Comparison of ENCODE assay signal across 1 cellular context in the genomic region with DNA sequence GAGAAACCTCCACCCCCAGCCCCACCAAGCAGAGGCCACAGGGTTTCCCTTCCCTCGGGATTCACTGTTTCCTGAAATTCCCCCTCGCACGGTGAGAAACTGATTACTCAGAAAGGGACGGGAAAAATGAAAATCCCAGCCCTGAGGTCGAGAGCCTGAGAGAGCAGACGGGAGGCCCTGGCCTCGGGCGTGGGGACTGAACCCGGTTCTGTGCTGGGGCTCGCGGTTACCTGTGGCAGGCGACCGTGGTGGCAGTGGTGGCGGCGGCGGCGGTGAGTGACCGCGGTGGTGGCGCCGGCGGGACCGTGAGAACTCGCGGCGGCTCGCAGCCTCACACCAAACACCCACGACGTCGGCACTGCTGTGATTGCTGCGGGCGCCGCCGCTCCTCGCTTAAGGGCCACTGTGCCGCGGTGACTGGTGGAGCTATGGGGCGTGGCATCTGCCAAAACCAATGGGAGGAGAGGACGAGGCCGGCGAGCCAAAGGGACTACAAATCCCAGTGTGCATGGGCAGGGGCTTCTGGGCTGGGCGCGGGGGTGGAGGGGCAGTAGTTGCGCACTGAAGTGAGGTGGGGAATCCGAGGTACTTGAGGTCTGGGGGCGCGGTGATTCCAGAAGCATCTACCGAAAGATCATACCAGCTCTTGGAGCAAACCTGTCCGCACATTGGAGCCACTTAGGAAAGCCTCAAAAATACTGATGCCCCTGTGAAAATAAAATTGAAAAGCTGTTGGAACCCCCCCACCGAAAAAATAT.
TF ChIP-seq lines count a peak whose summit lies in the region.

TSS of gene LGMN (minus strand) at position 369 of the 758 bp plus-strand sequence. CDS start 15,841 bp downstream, outside the sequence.

TF ChIP-seq in GM12878, 131 proteins besides CTCF, POLR2A, EP300 and RAD21 (continued from another document and continues in another):
- TF ChIP-seq, protein P1, sequence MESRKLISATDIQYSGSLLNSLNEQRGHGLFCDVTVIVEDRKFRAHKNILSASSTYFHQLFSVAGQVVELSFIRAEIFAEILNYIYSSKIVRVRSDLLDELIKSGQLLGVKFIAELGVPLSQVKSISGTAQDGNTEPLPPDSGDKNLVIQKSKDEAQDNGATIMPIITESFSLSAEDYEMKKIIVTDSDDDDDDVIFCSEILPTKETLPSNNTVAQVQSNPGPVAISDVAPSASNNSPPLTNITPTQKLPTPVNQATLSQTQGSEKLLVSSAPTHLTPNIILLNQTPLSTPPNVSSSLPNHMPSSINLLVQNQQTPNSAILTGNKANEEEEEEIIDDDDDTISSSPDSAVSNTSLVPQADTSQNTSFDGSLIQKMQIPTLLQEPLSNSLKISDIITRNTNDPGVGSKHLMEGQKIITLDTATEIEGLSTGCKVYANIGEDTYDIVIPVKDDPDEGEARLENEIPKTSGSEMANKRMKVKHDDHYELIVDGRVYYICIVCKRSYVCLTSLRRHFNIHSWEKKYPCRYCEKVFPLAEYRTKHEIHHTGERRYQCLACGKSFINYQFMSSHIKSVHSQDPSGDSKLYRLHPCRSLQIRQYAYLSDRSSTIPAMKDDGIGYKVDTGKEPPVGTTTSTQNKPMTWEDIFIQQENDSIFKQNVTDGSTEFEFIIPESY (IDR thresholded peaks at IDR 0.05): no peak
- TF ChIP-seq, protein P2, sequence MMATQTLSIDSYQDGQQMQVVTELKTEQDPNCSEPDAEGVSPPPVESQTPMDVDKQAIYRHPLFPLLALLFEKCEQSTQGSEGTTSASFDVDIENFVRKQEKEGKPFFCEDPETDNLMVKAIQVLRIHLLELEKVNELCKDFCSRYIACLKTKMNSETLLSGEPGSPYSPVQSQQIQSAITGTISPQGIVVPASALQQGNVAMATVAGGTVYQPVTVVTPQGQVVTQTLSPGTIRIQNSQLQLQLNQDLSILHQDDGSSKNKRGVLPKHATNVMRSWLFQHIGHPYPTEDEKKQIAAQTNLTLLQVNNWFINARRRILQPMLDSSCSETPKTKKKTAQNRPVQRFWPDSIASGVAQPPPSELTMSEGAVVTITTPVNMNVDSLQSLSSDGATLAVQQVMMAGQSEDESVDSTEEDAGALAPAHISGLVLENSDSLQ (IDR thresholded peaks at IDR 0.05): peak; percentile 74
- TF ChIP-seq RCOR1 (conservative IDR thresholded peaks at IDR 0.05; ENCODE audit: low read depth, low read length) (no peak), IKZF2 (IDR thresholded peaks at IDR 0.05) (peak; percentile 87 to 93; a peak in 3 of 4 replicates), RELA (IDR thresholded peaks at IDR 0.05; ENCODE audit: borderline replicate concordance, partially characterized antibody) (no peak), HDAC6 (IDR thresholded peaks at IDR 0.05; ENCODE audit: unreplicated experiment) (no peak), HCFC1 (IDR thresholded peaks at IDR 0.05; ENCODE audit: low read length) (peak; percentile 85), SIN3A (IDR thresholded peaks at IDR 0.05; ENCODE audit: low read depth, low read length) (no peak; the same call in 1 of the 2 replicates), BMI1 (IDR thresholded peaks at IDR 0.05; ENCODE audit: borderline replicate concordance) (no peak), ZZZ3 (IDR thresholded peaks at IDR 0.05; ENCODE audit: control insufficient read depth, insufficient read length, low read depth) (no peak), KDM1A (IDR thresholded peaks at IDR 0.05; ENCODE audit: borderline replicate concordance) (no peak), ETV6 (conservative IDR thresholded peaks at IDR 0.05 in 1 of 2, IDR thresholded peaks at IDR 0.05 in 1 of 2; ENCODE audit: borderline replicate concordance in 1 of 2, low read depth in 1 of 2) (no peak), MYB (IDR thresholded peaks at IDR 0.05; ENCODE audit: borderline replicate concordance, low read depth, low read length) (no peak), SMAD1 (IDR thresholded peaks at IDR 0.05; ENCODE audit: low read depth, partially characterized antibody) (no peak), TCF7 (IDR thresholded peaks at IDR 0.05; ENCODE audit: borderline replicate concordance) (no peak), ESRRA (IDR thresholded peaks at IDR 0.05; ENCODE audit: low read length) (no peak), MLLT1 (IDR thresholded peaks at IDR 0.05) (peak; percentile 83; the same call in 1 of the 2 replicates), NBN (IDR thresholded peaks at IDR 0.05) (peak; percentile 59; the same call in 1 of the 2 replicates), NR2F1 (conservative IDR thresholded peaks at IDR 0.05) (peak; percentile 83), FOS (IDR thresholded peaks at IDR 0.05; ENCODE audit: borderline replicate concordance, extremely low read depth, insufficient read length) (no peak), REST (IDR thresholded peaks at IDR 0.05; ENCODE audit: low read depth, low read length) (no peak), SREBF1 (IDR thresholded peaks at IDR 0.05; ENCODE audit: low read length) (no peak), STAT1 (conservative IDR thresholded peaks at IDR 0.05) (no peak), POU2F2 (IDR thresholded peaks at IDR 0.05; ENCODE audit: borderline replicate concordance, low read depth, low read length) (0 out of 3 replicates have a peak, but pooled peaks have one; percentile 8), IRF4 (IDR thresholded peaks at IDR 0.05; ENCODE audit: low read depth, low read length) (no peak), EZH2 (IDR thresholded peaks at IDR 0.05; ENCODE audit: borderline replicate concordance, control insufficient read depth, low read depth, low read length) (no peak), SPI1 (IDR thresholded peaks at IDR 0.05; ENCODE audit: borderline replicate concordance, insufficient read depth, low read depth, low read length) (no peak), ZNF274 (IDR thresholded peaks at IDR 0.05; ENCODE audit: insufficient read depth, insufficient read length) (no peak), TBL1XR1 (IDR thresholded peaks at IDR 0.05; ENCODE audit: low read depth, low read length) (0 out of 2 replicates have a peak, but pooled peaks have one; percentile 42), CEBPZ (IDR thresholded peaks at IDR 0.05; ENCODE audit: low read depth, low read length) (no peak), CHD4 (IDR thresholded peaks at IDR 0.05) (no peak), SMC3 (IDR thresholded peaks at IDR 0.05; ENCODE audit: borderline replicate concordance, low read length) (no peak), JUNB (IDR thresholded peaks at IDR 0.05) (no peak), SMARCA5 (IDR thresholded peaks at IDR 0.05) (0 out of 2 replicates have a peak, but pooled peaks have one; percentile 45), USF1 (IDR thresholded peaks at IDR 0.05; ENCODE audit: borderline replicate concordance, extremely low read length, insufficient read depth, low read depth, low read length) (no peak), TARDBP (IDR thresholded peaks at IDR 0.05; ENCODE audit: borderline replicate concordance) (no peak), BCL3 (IDR thresholded peaks at IDR 0.05; ENCODE audit: borderline replicate concordance, insufficient read depth, low read depth, low read length, poor library complexity, severe bottlenecking) (peak; percentile 20), PML (IDR thresholded peaks at IDR 0.05; ENCODE audit: low read length) (no peak), CBFB (IDR thresholded peaks at IDR 0.05; ENCODE audit: low read depth) (no peak), MXI1 (IDR thresholded peaks at IDR 0.05; ENCODE audit: low read depth, low read length) (peak; percentile 65)
- TF ChIP-seq, protein P3, sequence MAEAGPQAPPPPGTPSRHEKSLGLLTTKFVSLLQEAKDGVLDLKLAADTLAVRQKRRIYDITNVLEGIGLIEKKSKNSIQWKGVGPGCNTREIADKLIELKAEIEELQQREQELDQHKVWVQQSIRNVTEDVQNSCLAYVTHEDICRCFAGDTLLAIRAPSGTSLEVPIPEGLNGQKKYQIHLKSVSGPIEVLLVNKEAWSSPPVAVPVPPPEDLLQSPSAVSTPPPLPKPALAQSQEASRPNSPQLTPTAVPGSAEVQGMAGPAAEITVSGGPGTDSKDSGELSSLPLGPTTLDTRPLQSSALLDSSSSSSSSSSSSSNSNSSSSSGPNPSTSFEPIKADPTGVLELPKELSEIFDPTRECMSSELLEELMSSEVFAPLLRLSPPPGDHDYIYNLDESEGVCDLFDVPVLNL (IDR thresholded peaks at IDR 0.05; ENCODE audit: low read depth, low read length): no peak
